Comparison of ENCODE assay signal across 6 cellular contexts in the genomic region with DNA sequence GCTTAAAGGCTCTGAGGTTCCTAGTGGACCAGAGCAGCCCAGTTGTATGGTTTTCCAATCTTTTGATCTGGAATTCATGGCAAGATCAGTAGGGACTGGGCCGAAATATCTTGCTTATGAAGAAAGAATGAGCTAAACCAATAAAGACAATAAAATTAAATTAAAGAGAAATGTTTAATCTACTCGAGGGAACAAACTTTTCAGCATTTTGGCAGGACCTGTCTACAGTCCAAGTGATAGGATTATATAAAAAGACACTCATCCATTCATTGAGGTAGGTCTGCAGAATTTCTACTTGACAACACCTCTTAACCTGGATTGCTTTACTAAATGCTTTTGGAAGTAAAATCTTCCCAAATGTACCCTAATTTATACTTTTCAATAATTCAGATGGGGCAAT.
"Had no signal": no experiment of that assay in that cellular context is flagged by ENCODE, and none has a peak within 500 bp of the region (broad histone marks: within the 10 kb centered on the region; RNA-seq: fewer than 3 reads in every experiment).

No MANE protein-coding gene starts in this region.

- H3K27ac Mint-ChIP-seq: IgD-negative memory B cell had no signal

- H3K4me3 Mint-ChIP-seq: IgD-negative memory B cell had no signal

- ATAC-seq: HepG2, K562 had no signal

- H3K4me3 ChIP-seq: K562 had no signal

- H3K27ac ChIP-seq: HL-60 had no signal

- H3K36me3 Mint-ChIP-seq: IgD-negative memory B cell had no signal

- DNase-seq: IMR-90, KBM-7 had no signal

- H3K4me1 Mint-ChIP-seq: IgD-negative memory B cell had no signal
